1 cellular context compared by ENCODE assay signal in the genomic region with DNA sequence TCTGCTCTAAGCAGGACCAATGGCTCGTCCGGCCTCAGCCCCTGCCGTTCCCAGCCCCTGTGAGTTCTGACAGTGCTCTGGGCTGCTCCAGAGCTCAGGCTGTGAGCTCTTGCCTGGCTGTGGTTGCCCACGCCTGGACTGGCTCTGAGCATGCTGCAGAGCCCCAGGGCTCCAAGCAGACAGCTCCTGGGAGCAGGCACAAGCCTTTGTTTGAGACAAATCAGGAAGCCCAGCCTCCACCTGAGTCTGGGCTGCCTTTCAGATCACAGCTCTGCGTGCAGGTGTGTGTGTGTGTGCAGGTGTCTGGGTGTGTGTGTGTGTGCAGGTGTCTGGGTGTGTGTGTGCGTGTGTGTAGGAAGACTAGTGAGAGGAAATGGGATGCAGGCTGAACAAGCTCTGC.
TF ChIP-seq lines count a peak whose summit lies in the region.

No MANE protein-coding gene starts in this region.

TF ChIP-seq in H1, 55 proteins besides CTCF, POLR2A, EP300 and RAD21:
- TF ChIP-seq CEBPB (IDR thresholded peaks at IDR 0.05; ENCODE audit: low read depth, low read length) (no peak), HDAC2 (IDR thresholded peaks at IDR 0.05; ENCODE audit: borderline replicate concordance in 1 of 2, low read depth in 2 of 2, low read length in 2 of 2) (no peak), CHD1 (IDR thresholded peaks at IDR 0.05; ENCODE audit: low read depth, low read length) (no peak), KDM1A (IDR thresholded peaks at IDR 0.05; ENCODE audit: borderline replicate concordance, low read length) (no peak), SRF (IDR thresholded peaks at IDR 0.05; ENCODE audit: low read depth, low read length) (no peak), SIN3A (conservative IDR thresholded peaks at IDR 0.05 in 1 of 2, IDR thresholded peaks at IDR 0.05 in 1 of 2; ENCODE audit: low read depth in 1 of 2, low read length in 2 of 2) (no peak), EZH2 (IDR thresholded peaks at IDR 0.05; ENCODE audit: low read depth, low read length, severe bottlenecking) (no peak), ZNF274 (IDR thresholded peaks at IDR 0.05; ENCODE audit: borderline replicate concordance, extremely low read depth, low read length) (no peak), SUZ12 (IDR thresholded peaks at IDR 0.05; ENCODE audit: low read length) (no peak), POLR2AphosphoS5 (IDR thresholded peaks at IDR 0.05; ENCODE audit: low read depth, low read length) (no peak), CBX8 (IDR thresholded peaks at IDR 0.05; ENCODE audit: borderline replicate concordance, low read depth, low read length) (no peak), SAP30 (IDR thresholded peaks at IDR 0.05; ENCODE audit: insufficient read depth, insufficient replicate concordance, low read length) (no peak), MAFK (IDR thresholded peaks at IDR 0.05; ENCODE audit: low read depth, low read length) (no peak)
- TF ChIP-seq, protein P1, sequence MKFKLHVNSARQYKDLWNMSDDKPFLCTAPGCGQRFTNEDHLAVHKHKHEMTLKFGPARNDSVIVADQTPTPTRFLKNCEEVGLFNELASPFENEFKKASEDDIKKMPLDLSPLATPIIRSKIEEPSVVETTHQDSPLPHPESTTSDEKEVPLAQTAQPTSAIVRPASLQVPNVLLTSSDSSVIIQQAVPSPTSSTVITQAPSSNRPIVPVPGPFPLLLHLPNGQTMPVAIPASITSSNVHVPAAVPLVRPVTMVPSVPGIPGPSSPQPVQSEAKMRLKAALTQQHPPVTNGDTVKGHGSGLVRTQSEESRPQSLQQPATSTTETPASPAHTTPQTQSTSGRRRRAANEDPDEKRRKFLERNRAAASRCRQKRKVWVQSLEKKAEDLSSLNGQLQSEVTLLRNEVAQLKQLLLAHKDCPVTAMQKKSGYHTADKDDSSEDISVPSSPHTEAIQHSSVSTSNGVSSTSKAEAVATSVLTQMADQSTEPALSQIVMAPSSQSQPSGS (IDR thresholded peaks at IDR 0.05; ENCODE audit: low read length), result no peak
TF ChIP-seq in H1: peak in this region for 0.
